ENCODE assay signal across 11 cellular contexts in the genomic region with DNA sequence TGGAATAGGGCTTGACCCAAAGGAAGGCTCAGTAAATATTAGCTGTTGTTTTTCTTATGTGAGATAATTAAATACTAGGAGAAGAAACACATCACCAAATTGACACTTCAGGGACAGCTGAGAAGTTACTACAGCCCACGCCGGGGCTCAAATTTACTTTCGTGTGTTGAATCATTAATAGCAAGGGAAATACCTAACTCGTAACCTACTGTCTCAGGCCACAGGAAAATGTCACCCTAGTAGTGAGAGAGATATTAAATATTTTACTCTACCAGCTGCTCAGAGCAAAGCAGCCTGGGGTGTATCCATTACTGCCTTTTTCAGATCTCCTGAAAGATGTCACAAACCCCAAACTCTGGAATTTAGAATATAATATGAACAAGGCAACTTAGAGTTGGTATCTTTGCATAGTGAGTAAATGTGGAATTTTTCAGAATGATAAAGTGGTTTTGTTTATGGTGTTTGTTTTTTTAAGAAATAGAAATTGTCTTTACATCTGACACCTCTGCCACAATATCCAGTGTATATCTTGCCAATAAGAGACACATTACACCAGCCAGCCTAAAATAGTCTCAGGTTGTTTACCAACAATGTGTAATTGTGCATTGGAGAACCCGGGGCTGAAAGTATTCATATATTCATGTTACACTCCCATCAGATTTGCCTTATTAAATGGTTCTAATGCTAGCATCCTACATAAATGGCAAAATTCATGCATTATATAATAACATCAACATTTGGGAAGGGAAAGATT. TPM values are rescaled to one million over a fixed set of nuclear protein-coding genes. Genes with fewer than 3 reads are reported as not detected.
DNase-seq lines count a peak whose midpoint lies in the region; ATAC-seq lines count a peak whose summit lies in the region.
"Had no signal": no experiment of that assay in that cellular context is flagged by ENCODE, and none has a peak within 500 bp of the region (broad histone marks: within the 10 kb centered on the region; RNA-seq: fewer than 3 reads in every experiment).

No MANE protein-coding gene starts in this region.

- DNase-seq in NCI-H2196 (lab: John Stamatoyannopoulos, UW; ENCODE audit: unreplicated experiment) (no peak), substantia nigra (lab: John Stamatoyannopoulos, UW) (no peak), aorta (no peak)
- DNase-seq: activated T-cell treated with anti-CD3 and anti-CD28 coated beads for 4 hours; stimulated activated naive CD4-positive, alpha-beta T cell had no signal

- peaks cover 0 to 2% of the 10 kb centered on the region in 2 donors for H3K36me3 ChIP-seq in aorta (ENCODE audit: control insufficient read depth in 1 of 2, insufficient read depth in 2 of 2, low read length in 1 of 2)
- H3K36me3 ChIP-seq: breast epithelium had no signal

- H3K27ac ChIP-seq in substantia nigra (ENCODE audit: low read depth, low read length, poor library complexity, severe bottlenecking), result no peak overlapping the region
- H3K27ac ChIP-seq in aorta (ENCODE audit: low read depth in 1 of 2, low read length in 2 of 2), result no peak overlapping the region
- H3K27ac ChIP-seq: breast epithelium had no signal

- intact Hi-C loops in aorta (cut with DNase I), result no loop called here

- H3K27me3 ChIP-seq in aorta (ENCODE audit: control insufficient read depth in 1 of 2, insufficient read depth in 2 of 2, low read length in 1 of 2), result no peaks in the 10 kb centered on the region
- H3K27me3 ChIP-seq: breast epithelium had no signal

- H3K4me1 ChIP-seq in aorta (ENCODE audit: control insufficient read depth in 1 of 2, insufficient read depth in 2 of 2, low read length in 2 of 2), result peaks cover 4 to 5% of the 10 kb centered on the region in 2 donors
- H3K4me1 ChIP-seq: breast epithelium had no signal

- no peak overlapping the region for H3K4me3 ChIP-seq in aorta (ENCODE audit: low read length in 2 of 2)
- H3K4me3 ChIP-seq: breast epithelium had no signal

- no peaks in the 10 kb centered on the region for H3K9me3 ChIP-seq in aorta (ENCODE audit: control insufficient read depth, low read length)
- H3K9me3 ChIP-seq: breast epithelium had no signal

- WGBS in aorta, 2 donors, result 79 to 81% methylated on average over 5 of the region's 5 CpGs

- ATAC-seq in GM19395 (IDR thresholded peaks at IDR 0.05; ENCODE audit: unreplicated experiment), result peak; percentile 87
- peak; percentile 80 for ATAC-seq in HG02763 (IDR thresholded peaks at IDR 0.05; ENCODE audit: unreplicated experiment)
- peak; percentile 84 for ATAC-seq in HG03521 (IDR thresholded peaks at IDR 0.05; ENCODE audit: unreplicated experiment)
- ATAC-seq in GM18519 (IDR thresholded peaks at IDR 0.05; ENCODE audit: low FRiP score, unreplicated experiment), result no peak
- no peak for ATAC-seq in aorta (ENCODE audit: low FRiP score)

RNA-seq across cellular contexts. Expression of a gene that starts 48.4 kb away (rescaled TPM):
- 100 to 1,000 TPM in 1 of 2 donors, 10 to 100 TPM in 1; 76.5 to 101 TPM for total RNA-seq in aorta
- polyA plus RNA-seq in aorta, result 10 to 100 TPM; 11.6 to 33.1 TPM
- polyA plus RNA-seq: neural cell had no signal

Comparison
In these comparisons a context has a peak if more than half of its experiments do, and no peak if none do; other contexts are left out.
1. ATAC-seq: peak in GM19395 (single experiment), HG02763 (single experiment) and HG03521 (single experiment); none in GM18519 (single experiment) and aorta (single experiment).